ENCODE assay signal across 16 cellular contexts in genomic region chr1:31227891-31228290, GRCh38. TPM values are rescaled to one million over a fixed set of nuclear protein-coding genes. Genes with fewer than 3 reads are reported as not detected.
DNase-seq lines count a peak whose midpoint lies in the region; ATAC-seq and TF ChIP-seq lines count a peak whose summit lies in the region.
"Had no signal": no experiment of that assay in that cellular context is flagged by ENCODE, and none has a peak within 500 bp of the region (broad histone marks: within the 10 kb centered on the region; RNA-seq: fewer than 3 reads in every experiment).

No MANE protein-coding gene starts in this region.

- H3K27me3 ChIP-seq in GM23338 (ENCODE audit: insufficient read depth) (no peaks in the 10 kb centered on the region), sigmoid colon (peaks cover 0 to 13% (median 0%) of the 10 kb centered on the region in 3 donors)

- no peak for TF ChIP-seq EP300 in sigmoid colon (IDR thresholded peaks at IDR 0.05)

- 73 to 79% methylated on average over 5 of the region's 5 CpGs for WGBS in sigmoid colon, 2 donors

- H3K4me1 Mint-ChIP-seq in GM23338 = peaks cover 10% of the 10 kb centered on the region
- H3K4me1 Mint-ChIP-seq in activated CD4-positive, alpha-beta T cell treated with anti-CD3 and anti-CD28 coated beads, Interleukin-2, amount 10 ng/mL, durations not matched to agents 7 days and 5 days = no peaks in the 10 kb centered on the region
- H3K4me1 Mint-ChIP-seq: activated B cell treated with CpG ODN at 0.5 μM for 24 hours; activated naive CD4-positive, alpha-beta T cell treated with anti-CD3 and anti-CD28 coated beads, Interleukin-2, amount 50 U/mL, for 24 hours; stimulated activated naive CD8-positive, alpha-beta T cell treated with anti-CD3 and anti-CD28 coated beads, Interleukin-15, amount 100 ng/mL, for 72 hours had no signal

- no peak for TF ChIP-seq POLR2A in sigmoid colon (IDR thresholded peaks at IDR 0.05)

- intact Hi-C loops in sigmoid colon (cut with DNase I) = no loop called here

- H3K27ac Mint-ChIP-seq in GM23338 = no peak overlapping the region
- H3K27ac Mint-ChIP-seq in activated CD4-positive, alpha-beta T cell treated with anti-CD3 and anti-CD28 coated beads, Interleukin-2, amount 10 ng/mL, durations not matched to agents 7 days and 5 days = no peak overlapping the region
- H3K27ac Mint-ChIP-seq: activated B cell treated with CpG ODN at 0.5 μM for 24 hours; activated naive CD4-positive, alpha-beta T cell treated with anti-CD3 and anti-CD28 coated beads, Interleukin-2, amount 50 U/mL, for 24 hours; nephron; stimulated activated naive CD8-positive, alpha-beta T cell treated with anti-CD3 and anti-CD28 coated beads, Interleukin-15, amount 100 ng/mL, for 72 hours had no signal

- H3K27me3 Mint-ChIP-seq in GM23338 (ENCODE audit: insufficient read depth, low read depth, poor library complexity) = peaks cover 5% of the 10 kb centered on the region
- no peaks in the 10 kb centered on the region for H3K27me3 Mint-ChIP-seq in activated CD4-positive, alpha-beta T cell treated with anti-CD3 and anti-CD28 coated beads, Interleukin-2, amount 10 ng/mL, durations not matched to agents 7 days and 5 days
- H3K27me3 Mint-ChIP-seq: stimulated activated naive CD8-positive, alpha-beta T cell treated with anti-CD3 and anti-CD28 coated beads, Interleukin-15, amount 100 ng/mL, for 72 hours had no signal

- H3K4me1 ChIP-seq in GM23338 (ENCODE audit: insufficient read depth) = peaks cover 9% of the 10 kb centered on the region; the same call in 1 of the 2 replicates
- no peaks in the 10 kb centered on the region for H3K4me1 ChIP-seq in sigmoid colon
- H3K4me1 ChIP-seq: esophagus muscularis mucosa had no signal

- H3K9me3 Mint-ChIP-seq in GM23338 = no peaks in the 10 kb centered on the region
- H3K9me3 Mint-ChIP-seq in activated CD4-positive, alpha-beta T cell treated with anti-CD3 and anti-CD28 coated beads, Interleukin-2, amount 10 ng/mL, durations not matched to agents 7 days and 5 days = no peaks in the 10 kb centered on the region
- H3K9me3 Mint-ChIP-seq: activated B cell treated with CpG ODN at 0.5 μM for 24 hours; activated naive CD4-positive, alpha-beta T cell treated with anti-CD3 and anti-CD28 coated beads, Interleukin-2, amount 50 U/mL, for 24 hours; nephron; stimulated activated naive CD8-positive, alpha-beta T cell treated with anti-CD3 and anti-CD28 coated beads, Interleukin-15, amount 100 ng/mL, for 72 hours had no signal

- H2AFZ ChIP-seq in GM23338 = no peak overlapping the region

- H3F3A ChIP-seq in GM23338 (replicated peaks; ENCODE audit: low read depth) = no peaks in the 10 kb centered on the region

- no peaks in the 10 kb centered on the region for H3K9me2 ChIP-seq in GM23338 (ENCODE audit: insufficient read depth)

- POLR2A ChIA-PET in activated CD4-positive, alpha-beta T cell treated with anti-CD3 and anti-CD28 coated beads, Interleukin-2, amount 10 ng/mL, durations not matched to agents 7 days and 5 days (lab: Charles Lee) = no interaction called here

- TF ChIP-seq CTCF in GM23338 (conservative IDR thresholded peaks at IDR 0.05; ENCODE audit: low read depth in 2 of 2) (no peak), sigmoid colon (IDR thresholded peaks at IDR 0.05) (no peak)

- peaks cover 10% of the 10 kb centered on the region; the same call in 1 of the 2 replicates for H3K79me2 ChIP-seq in GM23338 (replicated peaks; ENCODE audit: insufficient read depth)

- H3K36me3 ChIP-seq in GM23338 (ENCODE audit: insufficient read depth) (no peaks in the 10 kb centered on the region), sigmoid colon (no peaks in the 10 kb centered on the region)
- H3K36me3 ChIP-seq: esophagus muscularis mucosa had no signal

- H3K4me3 Mint-ChIP-seq in GM23338 = no peak overlapping the region
- no peak overlapping the region for H3K4me3 Mint-ChIP-seq in activated CD4-positive, alpha-beta T cell treated with anti-CD3 and anti-CD28 coated beads, Interleukin-2, amount 10 ng/mL, durations not matched to agents 7 days and 5 days
- H3K4me3 Mint-ChIP-seq: activated B cell treated with CpG ODN at 0.5 μM for 24 hours; activated naive CD4-positive, alpha-beta T cell treated with anti-CD3 and anti-CD28 coated beads, Interleukin-2, amount 50 U/mL, for 24 hours; nephron; stimulated activated naive CD8-positive, alpha-beta T cell treated with anti-CD3 and anti-CD28 coated beads, Interleukin-15, amount 100 ng/mL, for 72 hours had no signal

- peak; percentile 23; the same call in 1 of the 3 replicates for ATAC-seq in GM23338
- no peak for ATAC-seq in HG02763 (IDR thresholded peaks at IDR 0.05; ENCODE audit: unreplicated experiment)
- ATAC-seq: PC-3; stimulated activated naive CD8-positive, alpha-beta T cell treated with anti-CD3 and anti-CD28 coated beads, Interleukin-15, amount 100 ng/mL, for 72 hours had no signal

- CTCF ChIA-PET in activated CD4-positive, alpha-beta T cell treated with anti-CD3 and anti-CD28 coated beads, Interleukin-2, amount 10 ng/mL, durations not matched to agents 7 days and 5 days (lab: Charles Lee) = no interaction called here

- no peak overlapping the region for H3K27ac ChIP-seq in GM23338 (ENCODE audit: low read depth)
- H3K27ac ChIP-seq in sigmoid colon = no peak overlapping the region
- H3K27ac ChIP-seq: esophagus muscularis mucosa had no signal

- no peaks in the 10 kb centered on the region; the same call in none of the 2 replicates for H4K20me1 ChIP-seq in GM23338 (replicated peaks; ENCODE audit: insufficient read depth)

- H3K36me3 Mint-ChIP-seq in GM23338 (ENCODE audit: low read depth) = no peaks in the 10 kb centered on the region
- no peaks in the 10 kb centered on the region for H3K36me3 Mint-ChIP-seq in activated CD4-positive, alpha-beta T cell treated with anti-CD3 and anti-CD28 coated beads, Interleukin-2, amount 10 ng/mL, durations not matched to agents 7 days and 5 days (ENCODE audit: low read depth)
- H3K36me3 Mint-ChIP-seq: activated naive CD4-positive, alpha-beta T cell treated with anti-CD3 and anti-CD28 coated beads, Interleukin-2, amount 50 U/mL, for 24 hours had no signal

- no peaks in the 10 kb centered on the region for H3K9me3 ChIP-seq in sigmoid colon
- H3K9me3 ChIP-seq: esophagus muscularis mucosa had no signal

- H3K4me2 ChIP-seq in GM23338 = no peak overlapping the region

- H3K4me3 ChIP-seq in GM23338 = no peak overlapping the region
- H3K4me3 ChIP-seq in sigmoid colon = no peak overlapping the region
- H3K4me3 ChIP-seq: esophagus muscularis mucosa had no signal

- DNase-seq in GM23338 (ENCODE audit: low spot score) (peak; percentile 41), NCI-H526 (lab: John Stamatoyannopoulos, UW) (peak; percentile 71 to 82), cerebellar nuclear complex (lab: John Stamatoyannopoulos, UW) (peak; percentile 64), nucleus accumbens (lab: John Stamatoyannopoulos, UW) (peak in 38 of 56 donors; percentile 16 to 84 (median 46)), HUDEP-2 (lab: John Stamatoyannopoulos, UW; ENCODE audit: unreplicated experiment in 76 of 76) (no peak), sigmoid colon (no peak)
- no peak for DNase-seq in activated CD4-positive, alpha-beta T cell treated with anti-CD3 and anti-CD28 coated beads, Interleukin-2, amount 10 ng/mL, durations not matched to agents 7 days and 5 days
- DNase-seq: activated B cell treated with CpG ODN at 0.5 μM for 24 hours; NCI-H2029 treated with DMSO at 0.1 percent for 48 hours; PC-3; stimulated activated naive CD8-positive, alpha-beta T cell treated with anti-CD3 and anti-CD28 coated beads, Interleukin-15, amount 100 ng/mL, for 72 hours had no signal

RNA-seq across cellular contexts. Expression of gene NKAIN1, which starts 11.8 kb away (rescaled TPM):
- total RNA-seq in GM23338 (2014; rRNA removed; shearing (Covaris generic)) = 38.4 and 56.7 TPM in 2 replicates
- polyA plus RNA-seq in GM23338 (2016; fragmentation: Nextera tagmentation; extraction: Ambion mirVana) (14.7 and 18.1 TPM in 2 replicates), sigmoid colon (under 1 TPM in 1 of 3 donors, not detected in 2; 0.36 TPM)
- total RNA-seq in sigmoid colon = 1 to 10 TPM in 1 of 4 donors, under 1 TPM in 2, not detected in 1; 0.28 to 1.4 (median 0.33) TPM
- total RNA-seq in activated CD4-positive, alpha-beta T cell treated with anti-CD3 and anti-CD28 coated beads, Interleukin-2, amount 10 ng/mL, durations not matched to agents 7 days and 5 days = under 1 TPM; 0.27 to 0.42 TPM
- total RNA-seq: activated B cell treated with CpG ODN at 0.5 μM for 24 hours, esophagus muscularis mucosa, skeletal muscle tissue had no signal

Comparison
In these comparisons a context has a peak if more than half of its experiments do, and no peak if none do; other contexts are left out.
1. DNase-seq: peak in GM23338 (single experiment), NCI-H526 (2 of 2), cerebellar nuclear complex (2 of 2) and nucleus accumbens (38 of 56); none in HUDEP-2 (0 of 76), sigmoid colon (single experiment) and activated CD4-positive, alpha-beta T cell treated with anti-CD3 and anti-CD28 coated beads, Interleukin-2, amount 10 ng/mL, durations not matched to agents 7 days and 5 days (single experiment).
2. RNA of gene NKAIN1, which starts 11.8 kb away (total RNA-seq): 38.4 to 56.7 TPM in GM23338; 0.27 to 0.42 TPM in activated CD4-positive, alpha-beta T cell treated with anti-CD3 and anti-CD28 coated beads, Interleukin-2, amount 10 ng/mL, durations not matched to agents 7 days and 5 days and 0.28 to 1.4 TPM in sigmoid colon; every median in the first group is over 10 times any median in the second.